In genomic region chr20:20188647-20189046, GRCh38 we compare ENCODE assay signal across 19 cellular contexts.
DNase-seq lines count a peak whose midpoint lies in the region; ATAC-seq lines count a peak whose summit lies in the region.
"Had no signal": no experiment of that assay in that cellular context is flagged by ENCODE, and none has a peak within 500 bp of the region (broad histone marks: within the 10 kb centered on the region; RNA-seq: fewer than 3 reads in every experiment).

No MANE protein-coding gene starts in this region.

- no peaks in the 10 kb centered on the region for H3K36me3 Mint-ChIP-seq in stimulated activated memory B cell treated with anti-CD40 and anti-IgM and Interleukin-4, amounts not matched to agents 10 μg/mL and 1 μg/mL and 100 μg/mL, for 72 hours
- H3K36me3 Mint-ChIP-seq: naive thymus-derived CD4-positive, alpha-beta T cell had no signal

- no peak overlapping the region for H3K27ac Mint-ChIP-seq in stimulated activated memory B cell treated with anti-CD40 and anti-IgM and Interleukin-4, amounts not matched to agents 10 μg/mL and 1 μg/mL and 100 μg/mL, for 72 hours
- H3K27ac Mint-ChIP-seq: naive thymus-derived CD4-positive, alpha-beta T cell had no signal

- peaks cover 3% of the 10 kb centered on the region for H3K9me3 Mint-ChIP-seq in stimulated activated memory B cell treated with anti-CD40 and anti-IgM and Interleukin-4, amounts not matched to agents 10 μg/mL and 1 μg/mL and 100 μg/mL, for 72 hours

- H3K4me3 Mint-ChIP-seq in stimulated activated memory B cell treated with anti-CD40 and anti-IgM and Interleukin-4, amounts not matched to agents 10 μg/mL and 1 μg/mL and 100 μg/mL, for 72 hours: no peak overlapping the region
- H3K4me3 Mint-ChIP-seq: naive thymus-derived CD4-positive, alpha-beta T cell had no signal

- peaks cover 1% of the 10 kb centered on the region for H3K27me3 Mint-ChIP-seq in stimulated activated memory B cell treated with anti-CD40 and anti-IgM and Interleukin-4, amounts not matched to agents 10 μg/mL and 1 μg/mL and 100 μg/mL, for 72 hours

- no peaks in the 10 kb centered on the region for H3K4me1 Mint-ChIP-seq in stimulated activated memory B cell treated with anti-CD40 and anti-IgM and Interleukin-4, amounts not matched to agents 10 μg/mL and 1 μg/mL and 100 μg/mL, for 72 hours

- peak; percentile 77 for ATAC-seq in GM18858 (IDR thresholded peaks at IDR 0.05; ENCODE audit: unreplicated experiment)
- peak; percentile 77 for ATAC-seq in HG02642 (IDR thresholded peaks at IDR 0.05; ENCODE audit: poor library complexity, unreplicated experiment)
- ATAC-seq in HG03354 (IDR thresholded peaks at IDR 0.05; ENCODE audit: poor library complexity, severe bottlenecking, unreplicated experiment): peak; percentile 75
- ATAC-seq in stimulated activated memory B cell treated with anti-CD40 and anti-IgM and Interleukin-4, amounts not matched to agents 10 μg/mL and 1 μg/mL and 100 μg/mL, for 72 hours: peak; percentile 56
- no peak for ATAC-seq in GM19395 (IDR thresholded peaks at IDR 0.05; ENCODE audit: unreplicated experiment)
- ATAC-seq: heart left ventricle; K562; naive thymus-derived CD4-positive, alpha-beta T cell; Panc1 had no signal

- DNase-seq in activated naive CD4-positive, alpha-beta T cell treated with Interleukin-2 at 50 U/mL for 16 hours: no peak
- DNase-seq in stimulated activated CD4-positive, alpha-beta T cell treated with anti-CD3 and anti-CD28 coated beads, Interleukin-12 subunit alpha, Interleukin-12 subunit beta, amount 100 ng/mL, for 4 hours: no peak
- DNase-seq: activated CD4-positive, alpha-beta T cell treated with anti-CD3 and anti-CD28 coated beads for 1 hour; activated effector memory CD4-positive, alpha-beta T cell treated with anti-CD3 and anti-CD28 coated beads, Interleukin-2, amount 50 U/mL, for 16 hours; EL; heart left ventricle; mammary epithelial cell; naive thymus-derived CD4-positive, alpha-beta T cell; NCI-H1048; NCI-H526 treated with DMSO at 0.1 percent for 48 hours; posterior cingulate gyrus; testis had no signal
